In the genomic region with DNA sequence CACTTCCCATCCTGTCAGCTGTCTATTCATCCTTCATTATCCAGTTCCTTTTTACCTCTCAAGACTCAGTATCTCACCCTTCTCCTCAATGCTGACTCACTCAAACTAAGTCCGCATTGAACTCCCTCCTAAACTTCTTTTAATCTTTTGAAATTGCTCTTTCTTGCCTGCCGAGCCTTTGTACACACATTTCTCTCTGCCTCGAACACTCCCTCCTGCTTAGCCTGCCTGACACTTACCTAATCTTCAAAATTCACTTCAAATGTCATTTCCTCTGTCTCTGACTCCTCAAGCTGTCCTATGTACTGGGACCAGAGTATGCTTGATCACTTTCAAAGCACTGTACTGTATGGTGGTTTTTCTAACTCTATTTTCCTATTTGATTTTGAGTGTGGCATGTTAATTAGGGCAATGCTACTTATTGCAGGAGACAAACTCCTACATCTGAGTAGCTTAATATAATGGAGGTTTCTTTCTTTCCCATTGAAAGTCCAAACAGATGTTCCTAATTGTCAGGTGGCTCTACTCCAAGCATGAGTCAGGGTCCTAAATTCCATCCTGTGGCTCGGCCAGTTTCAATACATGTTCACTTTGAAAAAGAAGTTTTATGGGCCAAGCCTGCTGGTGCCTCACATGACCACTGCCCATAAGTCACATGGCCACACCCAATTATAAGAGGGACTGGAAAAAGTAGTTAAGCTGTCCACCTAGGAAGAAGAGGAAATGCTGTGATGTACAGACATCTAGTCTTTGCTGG, we compare ENCODE assay signal across 12 cellular contexts.
DNase-seq lines count a peak whose midpoint lies in the region; ATAC-seq and TF ChIP-seq lines count a peak whose summit lies in the region.
"Had no signal": no experiment of that assay in that cellular context is flagged by ENCODE, and none has a peak within 500 bp of the region (broad histone marks: within the 10 kb centered on the region; RNA-seq: fewer than 3 reads in every experiment).

No MANE protein-coding gene starts in this region.

- H3K27me3 ChIP-seq in HAP-1 (ENCODE audit: low read depth) (no peaks in the 10 kb centered on the region), testis (no peaks in the 10 kb centered on the region)
- H3K27me3 ChIP-seq: spleen had no signal

- WGBS in testis, 2 donors = 44 to 45% methylated on average over 4 of the region's 4 CpGs

- no peak for ATAC-seq in HG02588 (IDR thresholded peaks at IDR 0.05; ENCODE audit: unreplicated experiment)

- H3K9me3 ChIP-seq in HAP-1 (no peaks in the 10 kb centered on the region), testis (no peaks in the 10 kb centered on the region)
- H3K9me3 ChIP-seq: spleen had no signal

- H3K4me1 ChIP-seq in HAP-1 = peaks cover 17% of the 10 kb centered on the region
- peaks cover 13% of the 10 kb centered on the region for H3K4me1 ChIP-seq in testis
- H3K4me1 ChIP-seq: spleen had no signal

- intact Hi-C loops in testis (cut with DNase I; ENCODE audit: low total_unique reads) = no loop called here

- peak overlapping the region; percentile 18 to 20 for H3K27ac ChIP-seq in testis
- H3K27ac ChIP-seq: spleen had no signal

- in situ Hi-C loops in HAP-1 (cut with MboI; ENCODE audit: low sequenced_read_pairs) = no loop called here
- in situ Hi-C loops in astrocyte of the cerebellum (cut with HindIII; ENCODE audit: low sequenced_read_pairs) = loop anchor here (5.0 kb wide), 1 partner anchor 85 kb away; no protein-coding TSS in a partner anchor

- H3K36me3 ChIP-seq in HAP-1 (replicated peaks) (no peaks in the 10 kb centered on the region), testis (ENCODE audit: low read depth, missing control alignments) (no peaks in the 10 kb centered on the region)
- H3K36me3 ChIP-seq: spleen had no signal

- DNase-seq in HAP-1 (ENCODE audit: low spot score in 2 of 2) (peak; percentile 22 to 45), astrocyte of the cerebellum (ENCODE audit: low read depth) (peak; percentile 94), islet precursor cell (peak; percentile 71), testis (peak; percentile 25), DMS153 treated with DMSO at 0.1 percent for 48 hours (lab: John Stamatoyannopoulos, UW; ENCODE audit: unreplicated experiment) (no peak), GM20000 (ENCODE audit: low spot score) (no peak), DMS114 treated with DMSO at 0.1 percent for 48 hours (lab: John Stamatoyannopoulos, UW; ENCODE audit: unreplicated experiment) (no peak)
- DNase-seq: activated effector memory CD4-positive, alpha-beta T cell treated with Interleukin-2 at 50 U/mL for 16 hours; NCI-H1092 treated with DMSO at 0.1 percent for 48 hours; spleen; SW 1271 had no signal

- no peak for TF ChIP-seq POLR2A in testis (IDR thresholded peaks at IDR 0.05)

- TF ChIP-seq CTCF in astrocyte of the cerebellum (IDR thresholded peaks at IDR 0.05; ENCODE audit: low read depth, low read length, missing control alignments) = no peak
- no peak for TF ChIP-seq CTCF in testis (IDR thresholded peaks at IDR 0.05)
- no peak for TF ChIP-seq CTCF in GM20000 (IDR thresholded peaks at IDR 0.05; ENCODE audit: extremely low read depth, missing control alignments)

- H3K4me3 ChIP-seq in HAP-1 = no peak overlapping the region
- no peak overlapping the region for H3K4me3 ChIP-seq in astrocyte of the cerebellum (ENCODE audit: low read depth, low read length)
- H3K4me3 ChIP-seq in testis = no peak overlapping the region
- H3K4me3 ChIP-seq: spleen had no signal

Comparison
In these comparisons a context has a peak if more than half of its experiments do, and no peak if none do; other contexts are left out.
1. DNase-seq: peak in HAP-1 (2 of 2), astrocyte of the cerebellum (single experiment), islet precursor cell (single experiment) and testis (single experiment); none in DMS153 treated with DMSO at 0.1 percent for 48 hours (single experiment), GM20000 (single experiment) and DMS114 treated with DMSO at 0.1 percent for 48 hours (single experiment).